Comparison of ENCODE assay signal across 13 cellular contexts in the genomic region with DNA sequence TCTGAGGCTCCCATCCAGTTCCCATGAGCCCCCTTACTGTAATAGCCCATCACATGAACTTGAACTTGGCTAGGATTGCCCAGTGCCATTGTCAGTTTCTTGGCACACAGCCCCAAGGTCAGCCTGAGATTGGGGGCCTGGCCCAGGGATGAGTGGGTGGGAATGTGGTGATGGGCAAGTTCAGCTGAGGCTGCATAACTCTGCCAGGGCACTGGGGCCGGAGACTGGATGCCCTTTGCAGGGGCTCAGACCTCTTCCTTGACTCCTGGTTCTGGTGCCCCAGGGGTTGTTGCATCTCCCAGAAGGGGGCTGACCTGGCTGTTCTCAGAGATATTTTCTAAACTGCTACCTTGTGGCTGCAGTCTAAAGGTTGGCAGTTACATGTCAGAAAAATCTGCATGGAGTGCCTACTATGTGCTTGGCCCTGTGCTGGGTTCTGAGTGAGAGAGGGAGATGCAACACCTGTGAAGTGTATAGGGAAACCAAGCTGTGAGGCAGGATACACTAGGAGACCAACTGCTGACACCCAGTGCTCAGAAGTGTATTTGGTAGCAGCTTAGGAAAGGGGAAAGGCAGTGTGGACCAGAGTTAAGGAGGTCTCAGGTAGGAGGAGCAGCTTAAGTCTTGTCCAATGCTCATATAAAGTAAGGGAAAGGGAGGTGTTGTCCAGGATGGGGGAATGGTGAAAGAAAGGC.
DNase-seq lines count a peak whose midpoint lies in the region; ATAC-seq, FAIRE-seq and TF ChIP-seq lines count a peak whose summit lies in the region.
"Had no signal": no experiment of that assay in that cellular context is flagged by ENCODE, and none has a peak within 500 bp of the region (broad histone marks: within the 10 kb centered on the region; RNA-seq: fewer than 3 reads in every experiment).

No MANE protein-coding gene starts in this region.

- no peaks in the 10 kb centered on the region for H3K9me3 Mint-ChIP-seq in astrocyte (ENCODE audit: unreplicated experiment)

- H3K27ac ChIP-seq in HCT116 (ENCODE audit: low read depth, low read length) = no peak overlapping the region
- no peak overlapping the region for H3K27ac ChIP-seq in astrocyte (ENCODE audit: low read depth, low read length)
- H3K27ac ChIP-seq in mesenchymal stem cell (ENCODE audit: low read length, poor library complexity, severe bottlenecking) = no peak overlapping the region
- peak overlapping the region; percentile 51 for H3K27ac ChIP-seq in suprapubic skin
- H3K27ac ChIP-seq: RWPE1, SJCRH30 had no signal

- H3K4me3 Mint-ChIP-seq in astrocyte (ENCODE audit: unreplicated experiment) = no peak overlapping the region
- H3K4me3 Mint-ChIP-seq: IgD-negative memory B cell had no signal

- no peak overlapping the region for H2BK5ac ChIP-seq in mesenchymal stem cell (ENCODE audit: low read depth, low read length, poor library complexity, severe bottlenecking)

- ATAC-seq in HCT116 (no peak), HG03565 (IDR thresholded peaks at IDR 0.05; ENCODE audit: unreplicated experiment) (no peak), HG03520 (IDR thresholded peaks at IDR 0.05; ENCODE audit: unreplicated experiment) (no peak)

- H3K9me3 ChIP-seq in HCT116 (ENCODE audit: control insufficient read depth in 1 of 2, insufficient read depth in 1 of 2, low read depth in 1 of 2, low read length in 2 of 2) (no peaks in the 10 kb centered on the region), astrocyte (ENCODE audit: insufficient read depth, low read depth, low read length) (no peaks in the 10 kb centered on the region), mesenchymal stem cell (ENCODE audit: control insufficient read depth, low read length) (no peaks in the 10 kb centered on the region), suprapubic skin (no peaks in the 10 kb centered on the region)
- H3K9me3 ChIP-seq: SJCRH30 had no signal

- no peaks in the 10 kb centered on the region for H3K27me3 ChIP-seq in HCT116 (ENCODE audit: insufficient read depth, low read length)
- H3K27me3 ChIP-seq in astrocyte (ENCODE audit: insufficient read depth, low read length) = no peaks in the 10 kb centered on the region
- peaks cover 0 to 7% of the 10 kb centered on the region in 2 experiments for H3K27me3 ChIP-seq in mesenchymal stem cell (ENCODE audit: control insufficient read depth in 1 of 2, insufficient read depth in 1 of 2, low read length in 2 of 2)
- no peaks in the 10 kb centered on the region for H3K27me3 ChIP-seq in suprapubic skin
- H3K27me3 ChIP-seq: SJCRH30 had no signal

- TF ChIP-seq POLR2A in HCT116 (IDR thresholded peaks at IDR 0.05; ENCODE audit: borderline replicate concordance, extremely low read depth, insufficient read depth, insufficient read length) = no peak
- TF ChIP-seq POLR2A in suprapubic skin (IDR thresholded peaks at IDR 0.05) = no peak

- H3K36me3 Mint-ChIP-seq in astrocyte (ENCODE audit: low read depth, unreplicated experiment) = no peaks in the 10 kb centered on the region
- H3K36me3 Mint-ChIP-seq: IgD-negative memory B cell had no signal

- H3K79me2 ChIP-seq in HCT116 (ENCODE audit: insufficient read depth, low read length) (no peaks in the 10 kb centered on the region), astrocyte (ENCODE audit: insufficient read depth, low read length) (no peaks in the 10 kb centered on the region)

- H3K9ac ChIP-seq in HCT116 (ENCODE audit: low read length) (no peak overlapping the region), astrocyte (ENCODE audit: low read length) (no peak overlapping the region), mesenchymal stem cell (ENCODE audit: low read length) (peak overlapping the region; percentile 32)

- intact Hi-C loops in HCT116 (cut with micrococcal nuclease) = no loop called here

- no peak for TF ChIP-seq RAD21 in HCT116 (IDR thresholded peaks at IDR 0.05; ENCODE audit: low read depth)

- H3K4me1 ChIP-seq in HCT116 (ENCODE audit: control insufficient read depth in 1 of 2, insufficient read depth in 2 of 2, low read length in 2 of 2) = peaks cover 21 to 47% of the 10 kb centered on the region in 2 experiments
- H3K4me1 ChIP-seq in astrocyte (ENCODE audit: insufficient read depth, low read length) = peaks cover 16% of the 10 kb centered on the region
- peaks cover 13% of the 10 kb centered on the region for H3K4me1 ChIP-seq in mesenchymal stem cell (ENCODE audit: control insufficient read depth, insufficient read depth, low read depth, low read length)
- H3K4me1 ChIP-seq in suprapubic skin = peaks cover 35% of the 10 kb centered on the region

- H4K8ac ChIP-seq in mesenchymal stem cell (ENCODE audit: low read length) = no peak overlapping the region

- H2BK15ac ChIP-seq in mesenchymal stem cell (ENCODE audit: low read depth, poor library complexity, severe bottlenecking) = no peak overlapping the region

- BruUV-seq in HCT116 (replicated peaks; lab: Mats Ljungman, UMichigan) = no TSS peak

- no peak overlapping the region for H3K27ac Mint-ChIP-seq in astrocyte (ENCODE audit: unreplicated experiment)
- H3K27ac Mint-ChIP-seq: IgD-negative memory B cell had no signal

- WGBS in mesenchymal stem cell = 50% methylated on average over 1 of the region's 1 CpG
- WGBS in suprapubic skin = 100% methylated on average over 1 of the region's 1 CpG

- peak overlapping the region; percentile 42 for H3K4me2 ChIP-seq in HCT116 (ENCODE audit: low read length)
- H3K4me2 ChIP-seq in astrocyte (ENCODE audit: low read length) = no peak overlapping the region
- no peak overlapping the region for H3K4me2 ChIP-seq in mesenchymal stem cell (ENCODE audit: low read length, poor library complexity, severe bottlenecking)

- peaks cover 3% of the 10 kb centered on the region for H3K27me3 Mint-ChIP-seq in astrocyte (ENCODE audit: low read depth, unreplicated experiment)

- H3K4me3 ChIP-seq in HCT116 (replicated peaks in 1 of 2; ENCODE audit: low read depth in 1 of 2, low read length in 2 of 2) (no peak overlapping the region), astrocyte (ENCODE audit: insufficient read depth, low read depth, low read length) (no peak overlapping the region), mesenchymal stem cell (ENCODE audit: insufficient read depth in 1 of 2, low read depth in 1 of 2, low read length in 2 of 2) (no peak overlapping the region), suprapubic skin (no peak overlapping the region)
- H3K4me3 ChIP-seq: SJCRH30 had no signal

- DNase-seq in HCT116 (ENCODE audit: low read depth, low spot score) = no peak
- DNase-seq in astrocyte (ENCODE audit: low read depth) = no peak
- no peak for DNase-seq in mesenchymal stem cell
- no peak for DNase-seq in suprapubic skin (ENCODE audit: low spot score in 2 of 2)
- DNase-seq in NCI-H2107 (lab: John Stamatoyannopoulos, UW) = no peak
- DNase-seq: H7, NCI-H146, NCI-H526 treated with DMSO at 0.1 percent for 48 hours had no signal

- POLR2A ChIA-PET in HCT116 (lab: Charles Lee) = no interaction called here

- CTCF ChIA-PET in HCT116 (lab: Charles Lee) = interaction anchor here (3.7 kb wide), 1 partner anchor 7 kb away, joined by 14 read pairs; no protein-coding TSS in a partner anchor

- no peak overlapping the region for H2BK120ac ChIP-seq in mesenchymal stem cell (ENCODE audit: low read depth, low read length)

- H2AK5ac ChIP-seq in mesenchymal stem cell (ENCODE audit: low read length, severe bottlenecking) = peak overlapping the region; percentile 42

- H4K20me1 ChIP-seq in HCT116 (ENCODE audit: insufficient read depth) = no peaks in the 10 kb centered on the region
- H4K20me1 ChIP-seq in astrocyte (ENCODE audit: insufficient read depth, low read length) = no peaks in the 10 kb centered on the region

- no peak for TF ChIP-seq EP300 in suprapubic skin (IDR thresholded peaks at IDR 0.05)

- no peak overlapping the region for H3K4ac ChIP-seq in mesenchymal stem cell (ENCODE audit: low read depth in 1 of 2, low read length in 2 of 2)

- H2BK12ac ChIP-seq in mesenchymal stem cell (ENCODE audit: low read length in 2 of 2) = no peak overlapping the region

- H2AFZ ChIP-seq in HCT116 (ENCODE audit: low read depth, low read length, poor library complexity, severe bottlenecking) (no peak overlapping the region), astrocyte (ENCODE audit: low read depth, low read length) (peak overlapping the region; percentile 36), mesenchymal stem cell (ENCODE audit: low read depth, low read length) (no peak overlapping the region)

- FAIRE-seq in astrocyte (lab: Jason Lieb, UNC) = no peak

- peaks cover 30% of the 10 kb centered on the region for H3K4me1 Mint-ChIP-seq in astrocyte (ENCODE audit: low read depth, unreplicated experiment)
- H3K4me1 Mint-ChIP-seq: IgD-negative memory B cell had no signal

- H3K36me3 ChIP-seq in HCT116 (ENCODE audit: control insufficient read depth in 1 of 2, insufficient read depth in 2 of 2, low read length in 2 of 2) = no peaks in the 10 kb centered on the region
- no peaks in the 10 kb centered on the region for H3K36me3 ChIP-seq in astrocyte (ENCODE audit: insufficient read depth, low read length)
- H3K36me3 ChIP-seq in mesenchymal stem cell (ENCODE audit: control insufficient read depth in 1 of 2, insufficient read depth in 2 of 2, low read depth in 1 of 2, low read length in 2 of 2) = no peaks in the 10 kb centered on the region
- no peaks in the 10 kb centered on the region for H3K36me3 ChIP-seq in suprapubic skin
- H3K36me3 ChIP-seq: SJCRH30 had no signal

- no peak for TF ChIP-seq CTCF in HCT116 (IDR thresholded peaks at IDR 0.05 in 2 of 3, conservative IDR thresholded peaks at IDR 0.05 in 1 of 3; ENCODE audit: borderline replicate concordance in 1 of 3, insufficient read depth in 1 of 3, low read depth in 2 of 3, low read length in 2 of 3)
- TF ChIP-seq CTCF in astrocyte (IDR thresholded peaks at IDR 0.05; ENCODE audit: insufficient read depth, low read depth, low read length) = no peak
- TF ChIP-seq CTCF in suprapubic skin (IDR thresholded peaks at IDR 0.05) = no peak

- no peak overlapping the region for H4K91ac ChIP-seq in mesenchymal stem cell (ENCODE audit: low read length)

- no peaks in the 10 kb centered on the region for H3K9me2 ChIP-seq in HCT116 (ENCODE audit: insufficient read depth)

- H3K18ac ChIP-seq in mesenchymal stem cell (ENCODE audit: low read depth in 1 of 2, low read length in 2 of 2) = no peak overlapping the region

- H3K79me1 ChIP-seq in mesenchymal stem cell (replicated peaks; ENCODE audit: low read length, poor library complexity, severe bottlenecking) = no peaks in the 10 kb centered on the region

- no peak overlapping the region for H3K23ac ChIP-seq in mesenchymal stem cell (ENCODE audit: low read length in 2 of 2)

- RAD21 ChIA-PET in HCT116 (lab: Charles Lee; ENCODE audit: low non-redundant PET in 1 of 2, low total read pairs in 2 of 2, uncharacterized antibody in 2 of 2, unreplicated experiment in 2 of 2) = no interaction called here

- H3K14ac ChIP-seq in mesenchymal stem cell (ENCODE audit: low read length in 2 of 2) = no peak overlapping the region

TF ChIP-seq in HCT116, 20 proteins besides CTCF, POLR2A, EP300 and RAD21 (continues in another document):
- TF ChIP-seq YY1 (IDR thresholded peaks at IDR 0.05; ENCODE audit: extremely low read depth, insufficient replicate concordance, low read depth, low read length) = no peak
- TF ChIP-seq, protein P1, sequence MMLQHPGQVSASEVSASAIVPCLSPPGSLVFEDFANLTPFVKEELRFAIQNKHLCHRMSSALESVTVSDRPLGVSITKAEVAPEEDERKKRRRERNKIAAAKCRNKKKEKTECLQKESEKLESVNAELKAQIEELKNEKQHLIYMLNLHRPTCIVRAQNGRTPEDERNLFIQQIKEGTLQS (IDR thresholded peaks at IDR 0.05) = no peak
- TF ChIP-seq EZH2phosphoT487 (IDR thresholded peaks at IDR 0.05; ENCODE audit: borderline replicate concordance) = no peak
